Comparison of ENCODE assay signal across 8 cellular contexts in the genomic region with DNA sequence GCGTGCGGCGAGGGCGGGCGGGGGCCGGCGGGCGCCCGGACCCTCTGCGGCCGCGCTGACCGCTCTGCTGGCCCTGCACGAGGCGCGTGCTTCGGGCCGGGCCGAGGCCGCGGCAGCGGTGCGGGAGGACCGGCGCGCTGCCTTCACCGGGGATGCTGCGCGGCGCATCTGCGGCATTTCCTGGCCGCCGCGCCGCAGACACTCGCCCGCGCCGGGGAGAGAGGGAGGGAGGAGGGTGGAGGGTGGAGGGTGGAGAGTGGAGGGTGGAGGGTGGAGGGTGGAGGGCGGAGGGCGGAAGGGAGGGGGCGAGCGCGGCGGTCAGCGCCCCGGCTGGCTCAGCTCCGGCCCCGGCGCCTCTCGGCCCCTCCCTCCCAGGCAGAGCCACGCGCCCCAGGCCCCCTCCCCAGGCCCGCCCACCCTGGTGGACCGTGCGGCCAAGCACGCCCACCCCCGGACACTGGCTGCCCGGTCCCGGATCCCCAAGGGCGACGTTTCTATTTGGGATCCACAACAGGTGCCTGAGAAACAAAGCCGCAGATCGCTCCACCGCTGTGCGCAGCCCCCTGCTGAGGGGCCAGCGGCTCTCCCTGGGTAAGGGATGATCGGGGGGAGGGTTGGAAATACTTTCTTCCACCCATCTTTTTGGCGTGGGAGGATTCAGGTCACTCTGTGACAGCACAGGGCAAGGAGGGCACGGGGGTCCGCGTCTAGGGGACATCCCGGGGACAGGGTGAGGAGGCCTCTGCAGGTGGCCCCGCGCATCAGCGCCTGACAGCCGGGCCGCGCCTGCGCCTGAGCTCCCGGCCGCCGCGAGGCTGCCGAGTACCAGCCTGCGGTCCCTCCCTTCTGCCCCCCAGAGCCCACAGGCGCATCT.
DNase-seq lines count a peak whose midpoint lies in the region; ATAC-seq and TF ChIP-seq lines count a peak whose summit lies in the region.

No MANE protein-coding gene starts in this region.

- H3K9me3 Mint-ChIP-seq in activated naive CD8-positive, alpha-beta T cell treated with anti-CD3 and anti-CD28 coated beads, Interleukin-2, amount 10 ng/mL, durations not matched to agents 7 days and 5 days, result no peaks in the 10 kb centered on the region

- no peaks in the 10 kb centered on the region for H3K36me3 Mint-ChIP-seq in activated naive CD8-positive, alpha-beta T cell treated with anti-CD3 and anti-CD28 coated beads, Interleukin-2, amount 10 ng/mL, durations not matched to agents 7 days and 5 days

- peak; percentile 67 for ATAC-seq in GM21786 (IDR thresholded peaks at IDR 0.05; ENCODE audit: unreplicated experiment)
- peak; percentile 86 for ATAC-seq in activated naive CD8-positive, alpha-beta T cell treated with anti-CD3 and anti-CD28 coated beads, Interleukin-2, amount 10 ng/mL, durations not matched to agents 7 days and 5 days (ENCODE audit: low read depth)

- peak overlapping the region; percentile 87 for H3K27ac ChIP-seq in KMS-11

- no peaks in the 10 kb centered on the region for H3K27me3 ChIP-seq in KMS-11 (ENCODE audit: insufficient read depth, low read depth)

- DNase-seq in GDM1 (lab: John Stamatoyannopoulos, UW), result peak; percentile 77
- DNase-seq in SHP77 treated with DMSO at 0.1 percent for 48 hours (lab: John Stamatoyannopoulos, UW), result peak; percentile 83
- peak; percentile 59 for DNase-seq in activated naive CD8-positive, alpha-beta T cell treated with anti-CD3 and anti-CD28 coated beads, Interleukin-2, amount 10 ng/mL, durations not matched to agents 7 days and 5 days
- peak; percentile 87 for DNase-seq in cardiac septum (ENCODE audit: low spot score)
- peak; percentile 80 for DNase-seq in pons (ENCODE audit: low spot score)
- DNase-seq in HT-29 (ENCODE audit: low spot score), result no peak

- H3K36me3 ChIP-seq in KMS-11 (ENCODE audit: insufficient read depth), result no peaks in the 10 kb centered on the region

- H3K4me3 Mint-ChIP-seq in activated naive CD8-positive, alpha-beta T cell treated with anti-CD3 and anti-CD28 coated beads, Interleukin-2, amount 10 ng/mL, durations not matched to agents 7 days and 5 days, result peak overlapping the region; percentile 51

- peak overlapping the region; percentile 84 for H3K9ac ChIP-seq in KMS-11

- peaks cover 63% of the 10 kb centered on the region for H3K4me1 ChIP-seq in KMS-11 (ENCODE audit: low read depth, poor library complexity, severe bottlenecking)

- peak overlapping the region; percentile 45; the same call in 1 of the 2 replicates for H2AFZ ChIP-seq in KMS-11 (ENCODE audit: low read depth)

- peaks cover 74% of the 10 kb centered on the region for H3K27me3 Mint-ChIP-seq in activated naive CD8-positive, alpha-beta T cell treated with anti-CD3 and anti-CD28 coated beads, Interleukin-2, amount 10 ng/mL, durations not matched to agents 7 days and 5 days

- peak overlapping the region; percentile 1 for H3K4me3 ChIP-seq in KMS-11 (IDR thresholded peaks at IDR 0.05; ENCODE audit: insufficient read depth, low read depth, low read length)

- intact Hi-C loops in cardiac septum (cut with DNase I), result loop anchor here (1.0 to 5.0 kb wide), 4 partner anchors 36 to 207 kb away; no protein-coding TSS in a partner anchor

- peak; percentile 50 for TF ChIP-seq CTCF in KMS-11 (conservative IDR thresholded peaks at IDR 0.05; ENCODE audit: low read depth, low read length)

- no peak overlapping the region for H3K27ac Mint-ChIP-seq in activated naive CD8-positive, alpha-beta T cell treated with anti-CD3 and anti-CD28 coated beads, Interleukin-2, amount 10 ng/mL, durations not matched to agents 7 days and 5 days

- peaks cover 11% of the 10 kb centered on the region; the same call in 1 of the 2 replicates for H4K20me1 ChIP-seq in KMS-11 (ENCODE audit: insufficient read depth)

- H3K4me2 ChIP-seq in KMS-11, result peak overlapping the region; percentile 60

- peaks cover 77% of the 10 kb centered on the region for H3K79me2 ChIP-seq in KMS-11 (ENCODE audit: insufficient read depth, low read depth)

- POLR2A ChIA-PET in activated naive CD8-positive, alpha-beta T cell treated with anti-CD3 and anti-CD28 coated beads, Interleukin-2, amount 10 ng/mL, durations not matched to agents 7 days and 5 days (lab: Charles Lee), result no interaction called here

- H3K4me1 Mint-ChIP-seq in activated naive CD8-positive, alpha-beta T cell treated with anti-CD3 and anti-CD28 coated beads, Interleukin-2, amount 10 ng/mL, durations not matched to agents 7 days and 5 days, result peaks cover 3% of the 10 kb centered on the region
